In genomic region chrX:82127228-82128123, GRCh38 we compare ENCODE assay signal across 11 cellular contexts.
DNase-seq lines count a peak whose midpoint lies in the region; ATAC-seq, FAIRE-seq and TF ChIP-seq lines count a peak whose summit lies in the region.
"Had no signal": no experiment of that assay in that cellular context is flagged by ENCODE, and none has a peak within 500 bp of the region (broad histone marks: within the 10 kb centered on the region; RNA-seq: fewer than 3 reads in every experiment).

No MANE protein-coding gene starts in this region.

- ATAC-seq in GM21717 (IDR thresholded peaks at IDR 0.05; ENCODE audit: unreplicated experiment) (peak; percentile 95), HG03439 (IDR thresholded peaks at IDR 0.05; ENCODE audit: unreplicated experiment) (peak; percentile 73)

- no peak for TF ChIP-seq CTCF in kidney (IDR thresholded peaks at IDR 0.05; ENCODE audit: borderline replicate concordance, extremely low read depth, insufficient read depth)

- H3K9me3 ChIP-seq in kidney (ENCODE audit: control insufficient read depth in 1 of 2, low read length in 2 of 2), result no peaks in the 10 kb centered on the region
- H3K9me3 ChIP-seq: stomach had no signal

- intact Hi-C loops in kidney (cut with DNase I), result no loop called here

- no peak overlapping the region for H3K4me3 Mint-ChIP-seq in activated naive CD4-positive, alpha-beta T cell treated with anti-CD3 and anti-CD28 coated beads, Interleukin-2, amount 10 ng/mL, durations not matched to agents 7 days and 5 days

- CTCF ChIA-PET in activated naive CD4-positive, alpha-beta T cell treated with anti-CD3 and anti-CD28 coated beads, Interleukin-2, amount 10 ng/mL, durations not matched to agents 7 days and 5 days (lab: Charles Lee), result no interaction called here

- H3K9me3 Mint-ChIP-seq in activated naive CD4-positive, alpha-beta T cell treated with anti-CD3 and anti-CD28 coated beads, Interleukin-2, amount 10 ng/mL, durations not matched to agents 7 days and 5 days, result no peaks in the 10 kb centered on the region

- FAIRE-seq in kidney (lab: Jason Lieb, UNC), result peak; percentile 32

- no peaks in the 10 kb centered on the region for H3K36me3 Mint-ChIP-seq in activated naive CD4-positive, alpha-beta T cell treated with anti-CD3 and anti-CD28 coated beads, Interleukin-2, amount 10 ng/mL, durations not matched to agents 7 days and 5 days

- no peak overlapping the region for H3K27ac ChIP-seq in kidney (ENCODE audit: low read depth in 2 of 2, low read length in 2 of 2)
- H3K27ac ChIP-seq: stomach had no signal

- no peaks in the 10 kb centered on the region for H3K4me1 ChIP-seq in kidney (ENCODE audit: control insufficient read depth in 1 of 2, insufficient read depth in 1 of 2, low read depth in 1 of 2, low read length in 2 of 2)
- H3K4me1 ChIP-seq: stomach had no signal

- H3K27me3 Mint-ChIP-seq in activated naive CD4-positive, alpha-beta T cell treated with anti-CD3 and anti-CD28 coated beads, Interleukin-2, amount 10 ng/mL, durations not matched to agents 7 days and 5 days, result no peaks in the 10 kb centered on the region

- H3K9ac ChIP-seq in kidney (ENCODE audit: low read length in 2 of 2), result no peak overlapping the region

- peak; percentile 23 for DNase-seq in activated naive CD4-positive, alpha-beta T cell treated with anti-CD3 and anti-CD28 coated beads, Interleukin-2, amount 10 ng/mL, durations not matched to agents 7 days and 5 days
- no peak for DNase-seq in activated naive CD4-positive, alpha-beta T cell (lab: John Stamatoyannopoulos, UW)
- DNase-seq in kidney (no peak), NCI-H146 (lab: John Stamatoyannopoulos, UW) (no peak), Kasumi-1 (lab: John Stamatoyannopoulos, UW) (no peak), NCI-H1694 (lab: John Stamatoyannopoulos, UW) (no peak)
- DNase-seq: NCI-H446; stimulated activated CD4-positive, alpha-beta T cell treated with anti-CD3 and anti-CD28 coated beads, Interleukin-12 subunit alpha, Interleukin-12 subunit beta, amount 100 ng/mL, for 4 hours; stomach had no signal

- H3K4me1 Mint-ChIP-seq in activated naive CD4-positive, alpha-beta T cell treated with anti-CD3 and anti-CD28 coated beads, Interleukin-2, amount 10 ng/mL, durations not matched to agents 7 days and 5 days, result peaks cover 8% of the 10 kb centered on the region

- no peaks in the 10 kb centered on the region for H3K36me3 ChIP-seq in kidney (ENCODE audit: control insufficient read depth in 1 of 2, insufficient read depth in 2 of 2, low read length in 2 of 2)
- H3K36me3 ChIP-seq: stomach had no signal

- peak overlapping the region; percentile 71 for H3K27ac Mint-ChIP-seq in activated naive CD4-positive, alpha-beta T cell treated with anti-CD3 and anti-CD28 coated beads, Interleukin-2, amount 10 ng/mL, durations not matched to agents 7 days and 5 days

- H3K4me3 ChIP-seq in kidney (ENCODE audit: low read length in 2 of 2), result no peak overlapping the region
- H3K4me3 ChIP-seq: stomach had no signal
